Comparison of ENCODE assay signal across 15 cellular contexts in genomic region chr4:140641789-140642439, GRCh38.
DNase-seq lines count a peak whose midpoint lies in the region; ATAC-seq and TF ChIP-seq lines count a peak whose summit lies in the region.
"Had no signal": no experiment of that assay in that cellular context is flagged by ENCODE, and none has a peak within 500 bp of the region (broad histone marks: within the 10 kb centered on the region; RNA-seq: fewer than 3 reads in every experiment).

No MANE protein-coding gene starts in this region.

- peak; percentile 30 to 70 for TF ChIP-seq RAD21 in liver (IDR thresholded peaks at IDR 0.05)

- DNase-seq in HuH-7 (ENCODE audit: low spot score), result peak; percentile 54
- DNase-seq in coronary artery (ENCODE audit: low spot score), result no peak
- no peak for DNase-seq in spleen
- DNase-seq in activated effector memory CD4-positive, alpha-beta T cell treated with anti-CD3 and anti-CD28 coated beads, Interleukin-2, amount 50 U/mL, for 16 hours, result no peak
- no peak for DNase-seq in activated CD8-positive, alpha-beta memory T cell treated with anti-CD3 and anti-CD28 coated beads, Interleukin-2, amount 50 U/mL, for 48 hours
- no peak for DNase-seq in T-helper 9 cell
- DNase-seq: activated CD4-positive, alpha-beta T cell treated with anti-CD3 and anti-CD28 coated beads, Interleukin-2, amount 50 U/mL, for 4 hours; activated naive CD4-positive, alpha-beta T cell treated with Interleukin-2 at 50 U/mL for 16 hours; nucleus accumbens; OCI-M1; stimulated activated CD4-positive, alpha-beta T cell treated with anti-CD3 and anti-CD28 coated beads, Interleukin-2, amount 100 ng/mL, for 48 hours; stimulated activated naive CD8-positive, alpha-beta T cell treated with anti-CD3 and anti-CD28 coated beads, Interleukin-15, Interleukin-2, amounts not matched to agents 100 U/mL and 50 U/mL, for 24 hours had no signal

- peak overlapping the region; percentile 53 for H3K4me3 ChIP-seq in coronary artery
- peak overlapping the region; percentile 52 to 65 (median 61) for H3K4me3 ChIP-seq in liver (ENCODE audit: low read depth in 1 of 3, low read length in 3 of 3)
- H3K4me3 ChIP-seq in spleen, result peak overlapping the region in 1 of 8 donors; percentile 28
- H3K4me3 ChIP-seq: BLaER1 had no signal

- 41% methylated on average over 25 of the region's 25 CpGs for WGBS in liver
- WGBS in spleen, 5 donors, result 67 to 73% (median 67%) methylated on average over 25 of the region's 25 CpGs

- TF ChIP-seq CTCF in coronary artery (IDR thresholded peaks at IDR 0.05) (no peak), liver (IDR thresholded peaks at IDR 0.05; ENCODE audit: low read depth, low read length, missing input control) (peak; percentile 32), spleen (IDR thresholded peaks at IDR 0.05 in 8 of 11, conservative IDR thresholded peaks at IDR 0.05 in 3 of 11) (peak in 4 of 11 experiments; percentile 13 to 23 (median 17))

- intact Hi-C loops in spleen (cut with DNase I; ENCODE audit: low total_unique reads), result no loop called here

- H3K4me1 ChIP-seq in liver (ENCODE audit: control insufficient read depth in 4 of 4, insufficient read depth in 4 of 4, low read length in 3 of 4), result peaks cover 4 to 33% (median 23%) of the 10 kb centered on the region in 4 donors
- H3K4me1 ChIP-seq in spleen, result peaks cover 0 to 6% (median 0%) of the 10 kb centered on the region in 6 donors
- H3K4me1 ChIP-seq: BLaER1 had no signal

- no peaks in the 10 kb centered on the region for H3K9me3 ChIP-seq in liver (ENCODE audit: control insufficient read depth in 4 of 4, low read length in 3 of 4)
- H3K9me3 ChIP-seq in spleen, result no peaks in the 10 kb centered on the region
- H3K9me3 ChIP-seq: BLaER1 had no signal

- H3K9ac ChIP-seq in liver (ENCODE audit: low read depth in 1 of 2, low read length in 2 of 2), result peak overlapping the region in 1 of 2 donors; percentile 3
- H3K9ac ChIP-seq: BLaER1 had no signal

- H3K36me3 ChIP-seq in liver (ENCODE audit: control insufficient read depth in 4 of 4, insufficient read depth in 3 of 4, low read depth in 1 of 4, low read length in 3 of 4), result peaks cover 0 to 5% (median 0%) of the 10 kb centered on the region in 4 donors
- H3K36me3 ChIP-seq in spleen, result peaks cover 0 to 93% (median 49%) of the 10 kb centered on the region in 6 donors
- H3K36me3 ChIP-seq: BLaER1 had no signal

- no peak for TF ChIP-seq POLR2A in spleen (IDR thresholded peaks at IDR 0.05)

- H3K27me3 ChIP-seq in liver (ENCODE audit: control insufficient read depth in 4 of 4, insufficient read depth in 4 of 4, low read length in 3 of 4), result no peaks in the 10 kb centered on the region
- H3K27me3 ChIP-seq in spleen (replicated peaks in 1 of 7), result no peaks in the 10 kb centered on the region
- H3K27me3 ChIP-seq: BLaER1 had no signal

- no peak for ATAC-seq in GM19467 (IDR thresholded peaks at IDR 0.05; ENCODE audit: unreplicated experiment)
- ATAC-seq: stimulated activated naive CD8-positive, alpha-beta T cell treated with anti-CD3 and anti-CD28 coated beads, Interleukin-15, Interleukin-2, amounts not matched to agents 100 U/mL and 50 U/mL, for 24 hours had no signal

- H3K27ac ChIP-seq in coronary artery, result no peak overlapping the region
- peak overlapping the region; percentile 55 to 87 for H3K27ac ChIP-seq in liver (ENCODE audit: low read depth in 1 of 2, low read length in 2 of 2)
- H3K27ac ChIP-seq in spleen, result peak overlapping the region in 5 of 8 donors; percentile 37 to 65 (median 62)
- H3K27ac ChIP-seq: BLaER1 had no signal

TF ChIP-seq in liver, 16 proteins besides CTCF, POLR2A, EP300 and RAD21:
- TF ChIP-seq FOXA1 (IDR thresholded peaks at IDR 0.05) (no peak), RXRA (IDR thresholded peaks at IDR 0.05) (no peak), MAX (IDR thresholded peaks at IDR 0.05) (no peak), TAF1 (conservative IDR thresholded peaks at IDR 0.05) (no peak), JUND (IDR thresholded peaks at IDR 0.05) (no peak), ZBTB33 (IDR thresholded peaks at IDR 0.05) (no peak), REST (IDR thresholded peaks at IDR 0.05) (no peak), EGR1 (IDR thresholded peaks at IDR 0.05; ENCODE audit: low read depth in 2 of 2) (peak in 1 of 2 donors; percentile 68), HNF4G (IDR thresholded peaks at IDR 0.05) (no peak), GABPA (IDR thresholded peaks at IDR 0.05 in 1 of 2, conservative IDR thresholded peaks at IDR 0.05 in 1 of 2) (no peak), ATF3 (IDR thresholded peaks at IDR 0.05) (no peak), SP1 (IDR thresholded peaks at IDR 0.05) (no peak), YY1 (IDR thresholded peaks at IDR 0.05) (peak; percentile 15), NR2F2 (IDR thresholded peaks at IDR 0.05) (no peak), HNF4A (conservative IDR thresholded peaks at IDR 0.05) (peak; percentile 27 to 47), FOXA2 (IDR thresholded peaks at IDR 0.05) (no peak)

Comparison
In these comparisons a context has a peak if more than half of its experiments do, and no peak if none do; other contexts are left out.
1. H3K27ac ChIP-seq: peak in liver (2 of 2) and spleen (5 of 8); none in coronary artery (0 of 2).